In genomic region chr19:776549-776948, GRCh38 we compare ENCODE assay signal across 25 cellular contexts. TPM values are rescaled to one million over a fixed set of nuclear protein-coding genes. Genes with fewer than 3 reads are reported as not detected.
"Had no signal": no experiment of that assay in that cellular context is flagged by ENCODE, and none has a peak within 500 bp of the region (broad histone marks: within the 10 kb centered on the region; RNA-seq: fewer than 3 reads in every experiment).

No MANE protein-coding gene starts in this region.

- H3K4me3 ChIP-seq: coronary artery, gastroesophageal sphincter, lower lobe of right lung, suprapubic skin, transverse colon, vagina had no signal

- H3K27me3 ChIP-seq: suprapubic skin, vagina had no signal

- H3K36me3 ChIP-seq: gastroesophageal sphincter, lower lobe of right lung, suprapubic skin, transverse colon, vagina had no signal

- H3K4me3 Mint-ChIP-seq: activated naive CD4-positive, alpha-beta T cell treated with anti-CD3 and anti-CD28 coated beads, Interleukin-2, amount 10 ng/mL, durations not matched to agents 7 days and 5 days; activated naive CD8-positive, alpha-beta T cell treated with anti-CD3 and anti-CD28 coated beads, Interleukin-2, amount 50 U/mL, for 24 hours; activated T-cell treated with anti-CD3 and anti-CD28 coated beads, Interleukin-2, amount 50 U/mL, for 4 hours; central memory CD8-positive, alpha-beta T cell; immature natural killer cell; natural killer cell treated with Interleukin-12 subunit alpha and Interleukin-12 subunit beta and Interleukin-15 and Interleukin-18, amount 100 ng/mL, for 72 hours; stimulated activated naive CD8-positive, alpha-beta T cell treated with anti-CD3 and anti-CD28 coated beads, Interleukin-15, Interleukin-2, amounts not matched to agents 100 ng/mL and 50 ng/mL, for 24 hours had no signal

- H3K27ac ChIP-seq: coronary artery, gastroesophageal sphincter, lower lobe of right lung, suprapubic skin, transverse colon, vagina had no signal

- FAIRE-seq: endometrium had no signal

- H3K36me3 Mint-ChIP-seq: activated naive CD4-positive, alpha-beta T cell treated with anti-CD3 and anti-CD28 coated beads, Interleukin-2, amount 10 ng/mL, durations not matched to agents 7 days and 5 days; immature natural killer cell; natural killer cell treated with Interleukin-12 subunit alpha and Interleukin-12 subunit beta and Interleukin-15 and Interleukin-18, amount 100 ng/mL, for 72 hours had no signal

- H3K4me1 Mint-ChIP-seq: activated naive CD4-positive, alpha-beta T cell treated with anti-CD3 and anti-CD28 coated beads, Interleukin-2, amount 10 ng/mL, durations not matched to agents 7 days and 5 days; activated naive CD8-positive, alpha-beta T cell treated with anti-CD3 and anti-CD28 coated beads, Interleukin-2, amount 50 U/mL, for 24 hours; central memory CD8-positive, alpha-beta T cell; immature natural killer cell had no signal

- DNase-seq: activated CD4-positive, alpha-beta T cell treated with anti-CD3 and anti-CD28 coated beads, Interleukin-2, amount 50 U/mL, for 1 hour; activated CD8-positive, alpha-beta memory T cell treated with anti-CD3 and anti-CD28 coated beads, Interleukin-2, amount 50 U/mL, for 4 hours; activated naive CD4-positive, alpha-beta T cell treated with anti-CD3 and anti-CD28 coated beads, Interleukin-2, amount 10 ng/mL, durations not matched to agents 7 days and 5 days; activated naive CD8-positive, alpha-beta T cell treated with anti-CD3 and anti-CD28 coated beads, Interleukin-2, amount 50 U/mL, for 24 hours; activated T-cell treated with anti-CD3 and anti-CD28 coated beads, Interleukin-2, amount 50 U/mL, for 4 hours; anterior cingulate cortex; immature natural killer cell; left cardiac atrium; lower lobe of right lung; nucleus accumbens; stimulated activated CD4-positive, alpha-beta T cell treated with anti-CD3 and anti-CD28 coated beads, Interleukin-12 subunit alpha, Interleukin-12 subunit beta, amount 100 ng/mL, for 4 hours; stimulated activated CD4-positive, alpha-beta T cell treated with anti-CD3 and anti-CD28 coated beads, Interleukin-1b, Interleukin-23, amount 100 ng/mL, for 48 hours; T-helper 1 cell; T-helper 9 cell; transverse colon had no signal

- H3K9me3 ChIP-seq: gastroesophageal sphincter, lower lobe of right lung, suprapubic skin, transverse colon, vagina had no signal

- H3K4me1 ChIP-seq: gastroesophageal sphincter, transverse colon, vagina had no signal

- H3K9me3 Mint-ChIP-seq: activated naive CD4-positive, alpha-beta T cell treated with anti-CD3 and anti-CD28 coated beads, Interleukin-2, amount 10 ng/mL, durations not matched to agents 7 days and 5 days; activated naive CD8-positive, alpha-beta T cell treated with anti-CD3 and anti-CD28 coated beads, Interleukin-2, amount 50 U/mL, for 24 hours; activated T-cell treated with anti-CD3 and anti-CD28 coated beads, Interleukin-2, amount 50 U/mL, for 4 hours; central memory CD8-positive, alpha-beta T cell; immature natural killer cell; natural killer cell treated with Interleukin-12 subunit alpha and Interleukin-12 subunit beta and Interleukin-15 and Interleukin-18, amount 100 ng/mL, for 72 hours; stimulated activated naive CD8-positive, alpha-beta T cell treated with anti-CD3 and anti-CD28 coated beads, Interleukin-15, Interleukin-2, amounts not matched to agents 100 ng/mL and 50 ng/mL, for 24 hours had no signal

- ATAC-seq: activated naive CD8-positive, alpha-beta T cell treated with anti-CD3 and anti-CD28 coated beads, Interleukin-2, amount 50 U/mL, for 24 hours; activated T-cell treated with anti-CD3 and anti-CD28 coated beads, Interleukin-2, amount 50 U/mL, for 4 hours; gastroesophageal sphincter; left cardiac atrium; lower lobe of right lung; natural killer cell treated with Interleukin-12 subunit alpha and Interleukin-12 subunit beta and Interleukin-15 and Interleukin-18, amount 100 ng/mL, for 72 hours had no signal

- H3K27ac Mint-ChIP-seq: activated naive CD4-positive, alpha-beta T cell treated with anti-CD3 and anti-CD28 coated beads, Interleukin-2, amount 10 ng/mL, durations not matched to agents 7 days and 5 days; activated naive CD8-positive, alpha-beta T cell treated with anti-CD3 and anti-CD28 coated beads, Interleukin-2, amount 50 U/mL, for 24 hours; immature natural killer cell; natural killer cell treated with Interleukin-12 subunit alpha and Interleukin-12 subunit beta and Interleukin-15 and Interleukin-18, amount 100 ng/mL, for 72 hours; stimulated activated naive CD8-positive, alpha-beta T cell treated with anti-CD3 and anti-CD28 coated beads, Interleukin-15, Interleukin-2, amounts not matched to agents 100 ng/mL and 50 ng/mL, for 24 hours had no signal

- H3K27me3 Mint-ChIP-seq: stimulated activated naive CD8-positive, alpha-beta T cell treated with anti-CD3 and anti-CD28 coated beads, Interleukin-15, Interleukin-2, amounts not matched to agents 100 ng/mL and 50 ng/mL, for 24 hours had no signal

RNA-seq across cellular contexts. Expression of gene MISP, which starts 25.6 kb away (rescaled TPM):
- total RNA-seq: natural killer cell treated with Interleukin-12 subunit alpha and Interleukin-12 subunit beta and Interleukin-15 and Interleukin-18, amount 100 ng/mL, for 72 hours had no signal
- polyA plus RNA-seq: immature natural killer cell had no signal

RNA-seq across cellular contexts. Expression of gene PLPPR3, which starts 45.2 kb away (rescaled TPM):
- total RNA-seq: gastroesophageal sphincter; natural killer cell treated with Interleukin-12 subunit alpha and Interleukin-12 subunit beta and Interleukin-15 and Interleukin-18, amount 100 ng/mL, for 72 hours; posterior vena cava; suprapubic skin; transverse colon; vagina had no signal
- polyA plus RNA-seq: esophagus, immature natural killer cell had no signal

RNA-seq across cellular contexts. Expression of gene AZU1, which starts 51.1 kb away (rescaled TPM):
- total RNA-seq: activated T-cell treated with anti-CD3 and anti-CD28 coated beads, Interleukin-2, amount 50 U/mL, for 4 hours; transverse colon; vagina had no signal
- polyA plus RNA-seq: esophagus, immature natural killer cell had no signal
